In the genomic region with DNA sequence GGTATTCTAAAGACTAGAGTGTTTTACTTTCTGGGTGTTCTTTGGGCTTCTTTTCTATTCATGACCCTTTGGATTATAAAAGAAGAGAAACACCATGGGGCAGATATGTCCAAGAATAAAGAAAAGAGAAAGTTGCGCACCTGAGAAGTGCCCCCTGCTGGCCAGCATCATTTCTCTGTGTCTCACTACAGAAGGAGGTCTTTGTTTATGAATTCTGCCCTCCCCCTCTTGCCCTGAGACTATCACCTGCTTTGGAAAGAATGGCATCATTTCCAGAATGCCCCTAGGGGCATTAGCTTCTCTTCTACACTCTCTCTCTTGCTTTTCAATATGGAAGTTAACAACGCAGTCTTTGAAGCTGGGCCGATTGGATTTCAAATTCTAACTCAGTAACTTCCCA, we compare ENCODE assay signal across 11 cellular contexts. TPM values are rescaled to one million over a fixed set of nuclear protein-coding genes. Genes with fewer than 3 reads are reported as not detected.
DNase-seq lines count a peak whose midpoint lies in the region; ATAC-seq, FAIRE-seq and TF ChIP-seq lines count a peak whose summit lies in the region.
"Had no signal": no experiment of that assay in that cellular context is flagged by ENCODE, and none has a peak within 500 bp of the region (broad histone marks: within the 10 kb centered on the region; RNA-seq: fewer than 3 reads in every experiment).

No MANE protein-coding gene starts in this region.

- H3K27me3 ChIP-seq in AG04450 (ENCODE audit: control insufficient read depth, insufficient read depth, low read length) (no peaks in the 10 kb centered on the region), SJCRH30 (no peaks in the 10 kb centered on the region)
- H3K27me3 ChIP-seq: neutrophil had no signal

- peaks cover 2% of the 10 kb centered on the region for H3K27me3 Mint-ChIP-seq in activated CD4-positive, alpha-beta T cell treated with anti-CD3 and anti-CD28 coated beads for 36 hours

- no peaks in the 10 kb centered on the region for H3K4me1 Mint-ChIP-seq in activated CD4-positive, alpha-beta T cell treated with anti-CD3 and anti-CD28 coated beads for 36 hours
- H3K4me1 Mint-ChIP-seq: IgD-negative memory B cell had no signal

- FAIRE-seq in frontal cortex (lab: Jason Lieb, UNC): no peak

- no peak overlapping the region for H3K4me3 Mint-ChIP-seq in activated CD4-positive, alpha-beta T cell treated with anti-CD3 and anti-CD28 coated beads for 36 hours
- H3K4me3 Mint-ChIP-seq: IgD-negative memory B cell had no signal

- POLR2A ChIA-PET in AG04450 (lab: Yijun Ruan, JAX): no interaction called here
- POLR2A ChIA-PET in activated CD4-positive, alpha-beta T cell treated with anti-CD3 and anti-CD28 coated beads for 36 hours (lab: Charles Lee): no interaction called here

- ATAC-seq in activated CD4-positive, alpha-beta T cell treated with anti-CD3 and anti-CD28 coated beads for 36 hours: no peak
- ATAC-seq in GM19035 (IDR thresholded peaks at IDR 0.05; ENCODE audit: unreplicated experiment): no peak
- no peak for ATAC-seq in GM21367 (IDR thresholded peaks at IDR 0.05; ENCODE audit: unreplicated experiment)

- H3K36me3 Mint-ChIP-seq in activated CD4-positive, alpha-beta T cell treated with anti-CD3 and anti-CD28 coated beads for 36 hours (ENCODE audit: low read depth): no peaks in the 10 kb centered on the region
- H3K36me3 Mint-ChIP-seq: IgD-negative memory B cell had no signal

- no peaks in the 10 kb centered on the region for H3K4me1 ChIP-seq in SJCRH30
- H3K4me1 ChIP-seq: HAP-1 had no signal

- H3K9me3 Mint-ChIP-seq in activated CD4-positive, alpha-beta T cell treated with anti-CD3 and anti-CD28 coated beads for 36 hours (ENCODE audit: low read depth): no peaks in the 10 kb centered on the region

- H3K9me3 ChIP-seq in AG04450 (ENCODE audit: control insufficient read depth, insufficient read depth, low read length) (no peaks in the 10 kb centered on the region), SJCRH30 (replicated peaks) (no peaks in the 10 kb centered on the region)
- H3K9me3 ChIP-seq: HAP-1, neutrophil had no signal

- no peaks in the 10 kb centered on the region; the same call in 1 of the 2 replicates for H3K36me3 ChIP-seq in SJCRH30
- H3K36me3 ChIP-seq: HAP-1, neutrophil had no signal

- TF ChIP-seq CTCF in AG04450 (IDR thresholded peaks at IDR 0.05; ENCODE audit: low read depth, low read length): peak; percentile 36
- peak; percentile 54; the same call in 1 of the 2 replicates for TF ChIP-seq CTCF in GM12875 (IDR thresholded peaks at IDR 0.05; ENCODE audit: borderline replicate concordance, insufficient read depth, low read depth, low read length)
- peak; percentile 6 for TF ChIP-seq CTCF in fibroblast of the aortic adventitia (IDR thresholded peaks at IDR 0.05; ENCODE audit: insufficient read depth, low read length)

- CTCF ChIA-PET in AG04450 (lab: Charles Lee): interaction anchor here (1.0 kb wide), 1 partner anchor 70 kb away, joined by 3 read pairs; no protein-coding TSS in a partner anchor
- CTCF ChIA-PET in activated CD4-positive, alpha-beta T cell treated with anti-CD3 and anti-CD28 coated beads for 36 hours (lab: Charles Lee): interaction anchor here (0.9 to 1.8 kb wide), 7 partner anchors 11 to 59 kb away, joined by 3 to 8 read pairs (median 4); no protein-coding TSS in a partner anchor

- DNase-seq in AG04450 (ENCODE audit: low read depth, low spot score) (no peak), fibroblast of the aortic adventitia (ENCODE audit: low read depth) (no peak), SJCRH30 (no peak), frontal cortex (ENCODE audit: low spot score in 2 of 2) (no peak)
- peak; percentile 63 for DNase-seq in activated CD4-positive, alpha-beta T cell treated with anti-CD3 and anti-CD28 coated beads for 36 hours

- intact Hi-C loops in activated CD4-positive, alpha-beta T cell treated with anti-CD3 and anti-CD28 coated beads for 36 hours (cut with DNase I, micrococcal nuclease): loop anchor here (2.0 kb wide), 2 partner anchors 31 to 41 kb away; no protein-coding TSS in a partner anchor

- no peak overlapping the region for H3K4me3 ChIP-seq in AG04450 (ENCODE audit: low read depth, low read length)
- no peak overlapping the region for H3K4me3 ChIP-seq in GM12875 (ENCODE audit: low read depth, low read length)
- no peak overlapping the region for H3K4me3 ChIP-seq in fibroblast of the aortic adventitia (ENCODE audit: low read depth, low read length)
- no peak overlapping the region for H3K4me3 ChIP-seq in SJCRH30
- H3K4me3 ChIP-seq: HAP-1 had no signal

- H3K27ac ChIP-seq in AG04450 (ENCODE audit: low read depth, low read length): no peak overlapping the region
- no peak overlapping the region for H3K27ac ChIP-seq in SJCRH30
- H3K27ac ChIP-seq: neutrophil had no signal

- H3K27ac Mint-ChIP-seq in activated CD4-positive, alpha-beta T cell treated with anti-CD3 and anti-CD28 coated beads for 36 hours: no peak overlapping the region
- H3K27ac Mint-ChIP-seq: IgD-negative memory B cell had no signal

RNA-seq across cellular contexts. Expression of gene CDH13, which starts 45.0 kb away (rescaled TPM):
- polyA plus RNA-seq in AG04450 (2011; rRNA removed): 54.8 and 55.0 TPM in 2 replicates
- 44.9 and 51.8 TPM in 2 replicates for polyA minus RNA-seq in AG04450 (2011; rRNA and poly(A)+ RNA removed)
- total RNA-seq in activated CD4-positive, alpha-beta T cell treated with anti-CD3 and anti-CD28 coated beads for 36 hours: not detected
- total RNA-seq in fibroblast of the aortic adventitia (ENCODE audit: low replicate concordance): 55.7 and 58.0 TPM in 2 replicates
- total RNA-seq in SJCRH30 (2014; rRNA removed; shearing (Covaris generic)): 30.8 and 34.5 TPM in 2 replicates
- total RNA-seq in frontal cortex: 25.7 TPM

Comparison
In these comparisons a context has a peak if more than half of its experiments do, and no peak if none do; other contexts are left out.
1. RNA of gene CDH13, which starts 45.0 kb away (total RNA-seq): 55.7 to 58.0 TPM in fibroblast of the aortic adventitia, 30.8 to 34.5 TPM in SJCRH30 and 25.7 TPM in frontal cortex (single experiment); not detected in activated CD4-positive, alpha-beta T cell treated with anti-CD3 and anti-CD28 coated beads for 36 hours; every median in the first group is over 10 times any median in the second.
2. Peak in every context shown above with its lines, with median percentiles within 50 percentile points of each other: CTCF ChIP-seq.